9 cellular contexts compared by ENCODE assay signal in the genomic region with DNA sequence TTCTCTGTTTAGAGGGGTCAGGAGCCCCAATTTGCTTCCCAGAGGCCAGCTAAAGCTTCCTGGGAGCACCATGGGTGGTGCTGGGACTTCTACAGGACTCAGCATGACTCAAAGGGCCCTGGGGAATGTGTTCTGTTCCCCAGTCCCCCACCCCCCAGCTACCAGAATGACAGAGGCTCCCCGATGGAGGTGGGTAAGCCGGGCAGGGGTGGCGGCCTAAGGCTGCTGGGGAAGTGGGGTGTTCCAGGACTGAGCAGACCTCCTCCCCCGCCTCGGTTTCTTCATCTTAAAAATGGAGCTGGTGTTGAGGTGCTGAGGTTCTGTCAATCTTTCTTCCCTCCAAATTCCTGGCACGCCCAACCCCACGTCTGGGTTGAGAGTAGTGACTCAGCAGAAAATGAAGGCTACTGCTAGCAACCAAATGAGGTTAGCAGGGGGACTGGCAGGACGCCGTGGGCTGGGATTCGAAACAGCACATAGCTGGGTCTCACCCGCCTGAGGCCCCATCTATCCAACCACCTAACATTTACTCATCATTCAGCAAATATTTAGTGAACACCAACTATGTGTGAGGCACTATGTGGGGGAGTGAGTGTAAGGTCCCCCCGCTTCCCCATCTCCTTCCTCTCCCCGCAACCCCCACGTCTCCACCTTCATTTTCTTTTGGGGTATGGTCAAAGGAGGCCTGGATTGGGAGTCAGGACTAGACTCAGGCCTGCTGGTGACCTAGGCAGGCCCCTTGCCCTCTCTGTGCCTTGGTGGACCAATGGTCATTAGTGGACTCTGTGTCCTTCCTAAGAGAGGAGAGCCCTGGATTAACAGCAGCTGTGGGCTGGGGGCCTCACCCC. TPM values are rescaled to one million over a fixed set of nuclear protein-coding genes. Genes with fewer than 3 reads are reported as not detected.
A peak's percentile ranks its signal among the peaks of the same experiment; 100 is the strongest.
DNase-seq lines count a peak whose midpoint lies in the region; ATAC-seq, FAIRE-seq and TF ChIP-seq lines count a peak whose summit lies in the region.
"Had no signal": no experiment of that assay in that cellular context is flagged by ENCODE, and none has a peak within 500 bp of the region (broad histone marks: within the 10 kb centered on the region; RNA-seq: fewer than 3 reads in every experiment).

No MANE protein-coding gene starts in this region.

- DNase-seq in A673 (ENCODE audit: low spot score) (peak; percentile 84), GM23248 (peak; percentile 97), adrenal gland (peak; percentile 75 to 90 (median 82)), hepatocyte (ENCODE audit: low spot score) (peak; percentile 61), GM12891 (ENCODE audit: insufficient read length, low spot score) (no peak), dermis blood vessel endothelial cell (no peak), Karpas-422 (no peak)
- no peak for DNase-seq in stimulated activated effector memory CD8-positive, alpha-beta T cell treated with anti-CD3 and anti-CD28 coated beads, Interleukin-12 subunit alpha, Interleukin-12 subunit beta, amount 100 ng/mL, for 72 hours (ENCODE audit: low spot score in 2 of 2)

- peak overlapping the region; percentile 39 for H3K4me2 ChIP-seq in GM23248 (ENCODE audit: unreplicated experiment)
- H3K4me2 ChIP-seq in hepatocyte = no peak overlapping the region
- H3K4me2 ChIP-seq in Karpas-422 (ENCODE audit: low read depth, low read length, poor library complexity, severe bottlenecking) = no peak overlapping the region

- no peak for FAIRE-seq in GM12891 (lab: Jason Lieb, UNC)
- FAIRE-seq: frontal cortex had no signal

- intact Hi-C loops in A673 (cut with micrococcal nuclease; ENCODE audit: unreplicated experiment) (no loop called here), adrenal gland (cut with DNase I) (no loop called here)

- H3K4me3 Mint-ChIP-seq in stimulated activated effector memory CD8-positive, alpha-beta T cell treated with anti-CD3 and anti-CD28 coated beads, Interleukin-12 subunit alpha, Interleukin-12 subunit beta, amount 100 ng/mL, for 72 hours = peak overlapping the region; percentile 69

- H3K36me3 ChIP-seq in A673 (ENCODE audit: insufficient read depth, low read length, poor library complexity, severe bottlenecking) = no peaks in the 10 kb centered on the region
- no peaks in the 10 kb centered on the region for H3K36me3 ChIP-seq in GM23248 (ENCODE audit: low read depth)
- H3K36me3 ChIP-seq in adrenal gland (replicated peaks in 1 of 2) = no peaks in the 10 kb centered on the region
- no peaks in the 10 kb centered on the region for H3K36me3 ChIP-seq in hepatocyte (replicated peaks; ENCODE audit: insufficient read depth, low read depth)
- no peaks in the 10 kb centered on the region for H3K36me3 ChIP-seq in Karpas-422 (ENCODE audit: insufficient read depth, low read length)

- H3K27me3 ChIP-seq in A673 (replicated peaks; ENCODE audit: insufficient read depth, low read depth, low read length, poor library complexity) (no peaks in the 10 kb centered on the region), GM23248 (replicated peaks; ENCODE audit: insufficient read depth) (no peaks in the 10 kb centered on the region), adrenal gland (no peaks in the 10 kb centered on the region), hepatocyte (no peaks in the 10 kb centered on the region), Karpas-422 (ENCODE audit: low read length) (no peaks in the 10 kb centered on the region)

- H2AFZ ChIP-seq in GM23248 (peak overlapping the region; percentile 47; the same call in 1 of the 2 replicates), hepatocyte (no peak overlapping the region), Karpas-422 (ENCODE audit: low read length) (no peak overlapping the region)

- no peaks in the 10 kb centered on the region for H4K20me1 ChIP-seq in GM23248 (ENCODE audit: insufficient read depth)
- H4K20me1 ChIP-seq in hepatocyte (ENCODE audit: insufficient read depth, poor library complexity, severe bottlenecking) = no peaks in the 10 kb centered on the region
- no peaks in the 10 kb centered on the region for H4K20me1 ChIP-seq in Karpas-422 (ENCODE audit: insufficient read depth, low read depth, low read length)

- no peaks in the 10 kb centered on the region for H3K9me2 ChIP-seq in GM23248 (ENCODE audit: insufficient read depth)
- H3K9me2 ChIP-seq in hepatocyte (replicated peaks; ENCODE audit: insufficient read depth) = no peaks in the 10 kb centered on the region
- no peaks in the 10 kb centered on the region for H3K9me2 ChIP-seq in Karpas-422 (replicated peaks; ENCODE audit: insufficient read depth, low read length)

- H3K9ac ChIP-seq in GM23248 (peak overlapping the region; percentile 70), Karpas-422 (ENCODE audit: low read length) (no peak overlapping the region)

- H3K4me3 ChIP-seq in A673 (ENCODE audit: low read depth, low read length, poor library complexity, severe bottlenecking) (no peak overlapping the region), GM23248 (no peak overlapping the region), adrenal gland (no peak overlapping the region), hepatocyte (no peak overlapping the region), Karpas-422 (ENCODE audit: low read length) (no peak overlapping the region)

- POLR2A ChIA-PET in A673 (lab: Charles Lee; ENCODE audit: low non-redundant PET) = no interaction called here

- WGBS in GM23248 (ENCODE audit: low coverage in 1 of 2, low lambda C conversion rate in 2 of 2, missing lambda C conversion rate in 2 of 2), 2 experiments = 2 to 4% methylated on average over 14 of the region's 14 CpGs
- 37 to 41% (median 40%) methylated on average over 13 to 14 of the region's 14 CpGs for WGBS in adrenal gland, 4 donors
- 68% methylated on average over 13 of the region's 14 CpGs for WGBS in hepatocyte (ENCODE audit: low lambda C conversion rate, missing lambda C conversion rate)

- CTCF ChIA-PET in A673 (lab: Charles Lee) = no interaction called here

- no peak for TF ChIP-seq POLR2A in adrenal gland (IDR thresholded peaks at IDR 0.05)
- no peak for TF ChIP-seq POLR2A in GM12891 (IDR thresholded peaks at IDR 0.05; ENCODE audit: low read depth, low read length)

- H3K4me1 Mint-ChIP-seq in stimulated activated effector memory CD8-positive, alpha-beta T cell treated with anti-CD3 and anti-CD28 coated beads, Interleukin-12 subunit alpha, Interleukin-12 subunit beta, amount 100 ng/mL, for 72 hours = peaks cover 43% of the 10 kb centered on the region

- no peaks in the 10 kb centered on the region for H3K9me3 Mint-ChIP-seq in stimulated activated effector memory CD8-positive, alpha-beta T cell treated with anti-CD3 and anti-CD28 coated beads, Interleukin-12 subunit alpha, Interleukin-12 subunit beta, amount 100 ng/mL, for 72 hours

- H3K4me1 ChIP-seq in A673 (ENCODE audit: insufficient read depth, low read length, poor library complexity, severe bottlenecking) (peaks cover 35% of the 10 kb centered on the region), GM23248 (ENCODE audit: insufficient read depth) (peaks cover 30% of the 10 kb centered on the region), adrenal gland (replicated peaks in 1 of 2) (peaks cover 31 to 45% of the 10 kb centered on the region in 2 donors), hepatocyte (ENCODE audit: insufficient read depth) (peaks cover 20% of the 10 kb centered on the region), Karpas-422 (ENCODE audit: low read length) (0 out of 2 replicates have a peak, but pooled peaks cover 5% of the 10 kb centered on the region)

- H3F3A ChIP-seq in GM23248 (ENCODE audit: insufficient read depth) = peaks cover 26% of the 10 kb centered on the region

- peak overlapping the region; percentile 87 for H3K27ac Mint-ChIP-seq in stimulated activated effector memory CD8-positive, alpha-beta T cell treated with anti-CD3 and anti-CD28 coated beads, Interleukin-12 subunit alpha, Interleukin-12 subunit beta, amount 100 ng/mL, for 72 hours

- H3K79me2 ChIP-seq in GM23248 (ENCODE audit: insufficient read depth) (no peaks in the 10 kb centered on the region), hepatocyte (no peaks in the 10 kb centered on the region), Karpas-422 (ENCODE audit: low read length) (no peaks in the 10 kb centered on the region)

- no peak for TF ChIP-seq CTCF in A673 (conservative IDR thresholded peaks at IDR 0.05; ENCODE audit: low read depth, low read length)
- TF ChIP-seq CTCF in adrenal gland (IDR thresholded peaks at IDR 0.05) = no peak
- no peak for TF ChIP-seq CTCF in hepatocyte (IDR thresholded peaks at IDR 0.05; ENCODE audit: poor library complexity)

- H3K27ac ChIP-seq in A673 (ENCODE audit: low read depth, low read length, poor library complexity, severe bottlenecking) = peak overlapping the region; percentile 79
- H3K27ac ChIP-seq in GM23248 = peak overlapping the region; percentile 91
- peak overlapping the region; percentile 40 to 93 (median 88) for H3K27ac ChIP-seq in adrenal gland
- H3K27ac ChIP-seq in hepatocyte = peak overlapping the region; percentile 88
- no peak overlapping the region for H3K27ac ChIP-seq in Karpas-422 (ENCODE audit: low read length)

- peak; percentile 84 for ATAC-seq in stimulated activated effector memory CD8-positive, alpha-beta T cell treated with anti-CD3 and anti-CD28 coated beads, Interleukin-12 subunit alpha, Interleukin-12 subunit beta, amount 100 ng/mL, for 72 hours

- in situ Hi-C loops in GM23248 (cut with MboI) = no loop called here

- no TSS peak for BruUV-seq in A673 (replicated peaks; lab: Mats Ljungman, UMichigan)

- no peaks in the 10 kb centered on the region for H3K9me3 ChIP-seq in A673 (ENCODE audit: low read depth, low read length, poor library complexity, severe bottlenecking)
- H3K9me3 ChIP-seq in GM23248 (ENCODE audit: low read depth) = no peaks in the 10 kb centered on the region
- H3K9me3 ChIP-seq in adrenal gland (replicated peaks in 1 of 3) = no peaks in the 10 kb centered on the region
- H3K9me3 ChIP-seq in hepatocyte (ENCODE audit: low read depth) = no peaks in the 10 kb centered on the region
- no peaks in the 10 kb centered on the region for H3K9me3 ChIP-seq in Karpas-422 (ENCODE audit: low read length)

- H3K36me3 Mint-ChIP-seq in stimulated activated effector memory CD8-positive, alpha-beta T cell treated with anti-CD3 and anti-CD28 coated beads, Interleukin-12 subunit alpha, Interleukin-12 subunit beta, amount 100 ng/mL, for 72 hours = peaks cover 14% of the 10 kb centered on the region

RNA-seq across cellular contexts. Expression of gene C9orf50, which starts 50.2 kb away (rescaled TPM):
- total RNA-seq in A673 (2021) = 0.28 TPM in 1 of 2 replicates, not detected in the other
- total RNA-seq in GM23248 (2014; rRNA removed; shearing (Covaris generic)) = 0.32 TPM in 1 of 2 replicates, not detected in the other
- polyA plus RNA-seq in GM23248 (2016; fragmentation: Nextera tagmentation; extraction: Ambion mirVana) = 0.23 and 0.56 TPM in 2 replicates
- under 1 TPM in 2 of 8 donors, not detected in 6; 0.14 to 0.37 TPM for total RNA-seq in adrenal gland
- under 1 TPM in 2 of 3 donors, not detected in 1; 0.56 to 0.74 TPM for polyA plus RNA-seq in adrenal gland
- not detected in 2 replicates for total RNA-seq in hepatocyte
- polyA plus RNA-seq in hepatocyte = 0.86 TPM in 1 of 2 replicates, not detected in the other
- polyA plus RNA-seq in GM12891 (2012; ENCODE audit: low read depth, missing spikeins) = not detected
- not detected in 2 replicates for total RNA-seq in dermis blood vessel endothelial cell
- not detected in 2 replicates for total RNA-seq in Karpas-422 (2014; rRNA removed; shearing (Covaris generic); ENCODE audit: low replicate concordance)
- total RNA-seq: frontal cortex had no signal

RNA-seq across cellular contexts. Expression of gene NTMT1, which starts 55.3 kb away (rescaled TPM):
- total RNA-seq in A673 (2021) (82.8 and 87.1 TPM in 2 replicates), adrenal gland (100 to 1,000 TPM in 4 of 8 donors, 10 to 100 TPM in 4; 27.2 to 190 (median 88.3) TPM), hepatocyte (20.8 and 32.5 TPM in 2 replicates), dermis blood vessel endothelial cell (15.7 and 20.1 TPM in 2 replicates)
- total RNA-seq in GM23248 (2014; rRNA removed; shearing (Covaris generic)) = 32.6 and 44.5 TPM in 2 replicates
- polyA plus RNA-seq in GM23248 (2016; fragmentation: Nextera tagmentation; extraction: Ambion mirVana) (115 TPM in 2 replicates), adrenal gland (100 to 1,000 TPM in 1 of 3 donors, 10 to 100 TPM in 2; 40.0 to 122 (median 87.5) TPM), hepatocyte (66.9 and 81.4 TPM in 2 replicates)
- 23.6 TPM for polyA plus RNA-seq in GM12891 (2012; ENCODE audit: low read depth, missing spikeins)
- total RNA-seq in Karpas-422 (2014; rRNA removed; shearing (Covaris generic); ENCODE audit: low replicate concordance) = 22.4 and 31.1 TPM in 2 replicates

Comparison
In these comparisons a context has a peak if more than half of its experiments do, and no peak if none do; other contexts are left out.
1. DNase-seq: peak in A673 (single experiment), GM23248 (single experiment), adrenal gland (7 of 7) and hepatocyte (single experiment); none in stimulated activated effector memory CD8-positive, alpha-beta T cell treated with anti-CD3 and anti-CD28 coated beads, Interleukin-12 subunit alpha, Interleukin-12 subunit beta, amount 100 ng/mL, for 72 hours (0 of 2), GM12891 (single experiment), dermis blood vessel endothelial cell (single experiment) and Karpas-422 (single experiment).